11 cellular contexts compared by ENCODE assay signal in genomic region chr19:16071072-16071691, GRCh38. TPM values are rescaled to one million over a fixed set of nuclear protein-coding genes. Genes with fewer than 3 reads are reported as not detected.
DNase-seq lines count a peak whose midpoint lies in the region; ATAC-seq, FAIRE-seq and TF ChIP-seq lines count a peak whose summit lies in the region.
"Had no signal": no experiment of that assay in that cellular context is flagged by ENCODE, and none has a peak within 500 bp of the region (broad histone marks: within the 10 kb centered on the region; RNA-seq: fewer than 3 reads in every experiment).

No MANE protein-coding gene starts in this region.

- BruUV-seq in Calu3 (replicated peaks; lab: Mats Ljungman, UMichigan) = no TSS peak

- H3K27me3 ChIP-seq in CD8-positive, alpha-beta T cell (ENCODE audit: insufficient read depth, low read length) = no peaks in the 10 kb centered on the region
- H3K27me3 ChIP-seq in Peyer's patch (no peaks in the 10 kb centered on the region), keratinocyte (ENCODE audit: control insufficient read depth, extremely low read depth, insufficient read depth, low read length) (no peaks in the 10 kb centered on the region), skeletal muscle tissue (ENCODE audit: control insufficient read depth in 3 of 3, insufficient read depth in 3 of 3, low read length in 3 of 3) (peaks cover 0 to 18% (median 16%) of the 10 kb centered on the region in 3 donors)

- DNase-seq in CD8-positive, alpha-beta T cell = no peak
- DNase-seq in Peyer's patch (no peak), keratinocyte (ENCODE audit: low read depth, low spot score) (no peak), Calu3 (no peak), NOMO-1 treated with DMSO at 0.1 percent for 48 hours (lab: John Stamatoyannopoulos, UW; ENCODE audit: unreplicated experiment) (no peak), mesenteric fat pad (ENCODE audit: low spot score) (no peak), erythroblast (lab: John Stamatoyannopoulos, UW) (no peak)
- DNase-seq: Caco-2, NCI-H524 treated with DMSO at 0.1 percent for 48 hours, nucleus accumbens had no signal

- peaks cover 69% of the 10 kb centered on the region for H3K4me1 ChIP-seq in CD8-positive, alpha-beta T cell (ENCODE audit: insufficient read depth, low read length)
- H3K4me1 ChIP-seq in Peyer's patch (peaks cover 12 to 48% (median 15%) of the 10 kb centered on the region in 4 donors), keratinocyte (ENCODE audit: control insufficient read depth, extremely low read depth, insufficient read depth, low read length) (peaks cover 33% of the 10 kb centered on the region), skeletal muscle tissue (ENCODE audit: control insufficient read depth in 3 of 3, insufficient read depth in 3 of 3, low read length in 3 of 3) (peaks cover 0 to 15% (median 11%) of the 10 kb centered on the region in 3 donors)

- H4K20me1 ChIP-seq in keratinocyte (ENCODE audit: control insufficient read depth, extremely low read depth, insufficient read depth, low read length) = peaks cover 2% of the 10 kb centered on the region

- POLR2A ChIA-PET in CD8-positive, alpha-beta T cell (lab: Charles Lee) = interaction anchor here (1.0 to 1.8 kb wide), 12 partner anchors 8 to 259 kb away, joined by 3 to 21 read pairs (median 4); partner anchors contain the start of genes HSH2D, KLF2 and RAB8A

- H3K79me2 ChIP-seq in keratinocyte (ENCODE audit: control insufficient read depth, insufficient read depth, low read length) = peaks cover 32% of the 10 kb centered on the region

- H3K27ac Mint-ChIP-seq in CD8-positive, alpha-beta T cell = no peak overlapping the region
- H3K27ac Mint-ChIP-seq in Calu3 (ENCODE audit: unreplicated experiment) = no peak overlapping the region

- TF ChIP-seq POLR2A in Peyer's patch (IDR thresholded peaks at IDR 0.05) = no peak
- no peak for TF ChIP-seq POLR2A in erythroblast (IDR thresholded peaks at IDR 0.05; ENCODE audit: low read length)

- TF ChIP-seq CTCF in CD8-positive, alpha-beta T cell (IDR thresholded peaks at IDR 0.05) = no peak
- TF ChIP-seq CTCF in Peyer's patch (IDR thresholded peaks at IDR 0.05) (no peak), keratinocyte (optimal IDR thresholded peaks at IDR 0.05 in 1 of 3, IDR thresholded peaks at IDR 0.05 in 1 of 3, conservative IDR thresholded peaks at IDR 0.05 in 1 of 3; ENCODE audit: extremely low read depth in 1 of 3, insufficient read depth in 2 of 3, low read length in 3 of 3) (no peak), Calu3 (IDR thresholded peaks at IDR 0.05; ENCODE audit: unreplicated experiment) (no peak)

- H3K9me3 Mint-ChIP-seq in CD8-positive, alpha-beta T cell = no peaks in the 10 kb centered on the region
- H3K9me3 Mint-ChIP-seq in Calu3 (ENCODE audit: low read depth, unreplicated experiment) = no peaks in the 10 kb centered on the region

- intact Hi-C loops in CD8-positive, alpha-beta T cell (cut with DNase I, micrococcal nuclease) = loop anchor here in 1 of 2 experiments (5.0 kb wide), 1 partner anchor 251 kb away; the partner anchor contains the start of gene KLF2
- intact Hi-C loops in Calu3 (cut with micrococcal nuclease; ENCODE audit: unreplicated experiment) = no loop called here

- H3K4me3 ChIP-seq in CD8-positive, alpha-beta T cell (ENCODE audit: low read depth, low read length) = no peak overlapping the region
- H3K4me3 ChIP-seq in Peyer's patch = peak overlapping the region in 1 of 4 donors; percentile 6
- H3K4me3 ChIP-seq in keratinocyte (ENCODE audit: control insufficient read depth in 2 of 3, extremely low read depth in 1 of 3, insufficient read depth in 2 of 3, low read depth in 1 of 3, low read length in 3 of 3) = no peak overlapping the region
- no peak overlapping the region for H3K4me3 ChIP-seq in skeletal muscle tissue (ENCODE audit: low read length in 3 of 3)

- dilution Hi-C loops in keratinocyte (cut with MboI; ENCODE audit: extremely low pct_ligation_motif_present, low sequenced_read_pairs) = no loop called here

- no peak for ATAC-seq in CD8-positive, alpha-beta T cell

- peaks cover 4% of the 10 kb centered on the region for H3K9me1 ChIP-seq in keratinocyte (ENCODE audit: control insufficient read depth, extremely low read depth, insufficient read depth, low read length)

- FAIRE-seq in keratinocyte (lab: Jason Lieb, UNC) = no peak

- no peaks in the 10 kb centered on the region for H3K36me3 ChIP-seq in CD8-positive, alpha-beta T cell (ENCODE audit: insufficient read depth, low read length)
- no peaks in the 10 kb centered on the region for H3K36me3 ChIP-seq in Peyer's patch
- peaks cover 13 to 17% of the 10 kb centered on the region in 2 experiments for H3K36me3 ChIP-seq in keratinocyte (ENCODE audit: control insufficient read depth in 2 of 2, extremely low read depth in 1 of 2, insufficient read depth in 2 of 2, low read length in 2 of 2)
- H3K36me3 ChIP-seq in skeletal muscle tissue (ENCODE audit: control insufficient read depth in 3 of 3, insufficient read depth in 3 of 3, low read length in 3 of 3) = no peaks in the 10 kb centered on the region

- H3K27ac ChIP-seq in CD8-positive, alpha-beta T cell (ENCODE audit: low read depth, low read length) = peak overlapping the region; percentile 82
- H3K27ac ChIP-seq in Peyer's patch (peak overlapping the region; percentile 86 to 96 (median 94)), keratinocyte (ENCODE audit: control insufficient read depth, insufficient read depth, low read length) (peak overlapping the region; percentile 51), skeletal muscle tissue (ENCODE audit: low read depth, low read length) (peak overlapping the region; percentile 74)

- H3K4me2 ChIP-seq in keratinocyte (ENCODE audit: control insufficient read depth, extremely low read depth, insufficient read depth, low read depth, low read length) = peak overlapping the region; percentile 98

- no peaks in the 10 kb centered on the region for H3K9me3 ChIP-seq in CD8-positive, alpha-beta T cell (ENCODE audit: low read length)
- H3K9me3 ChIP-seq in Peyer's patch (no peaks in the 10 kb centered on the region), keratinocyte (ENCODE audit: control insufficient read depth, low read depth, low read length) (no peaks in the 10 kb centered on the region), skeletal muscle tissue (ENCODE audit: control insufficient read depth in 3 of 3, low read length in 3 of 3) (no peaks in the 10 kb centered on the region)
- H3K9me3 ChIP-seq: Caco-2 had no signal

- no peak overlapping the region for H3K9ac ChIP-seq in keratinocyte (ENCODE audit: control insufficient read depth, extremely low read depth, insufficient read depth, low read length)
- H3K9ac ChIP-seq in skeletal muscle tissue (ENCODE audit: low read depth in 1 of 3, low read length in 3 of 3) = peak overlapping the region in 1 of 3 donors; percentile 33

- H3K36me3 Mint-ChIP-seq in CD8-positive, alpha-beta T cell = no peaks in the 10 kb centered on the region
- peaks cover 33% of the 10 kb centered on the region for H3K36me3 Mint-ChIP-seq in Calu3 (ENCODE audit: insufficient read depth, unreplicated experiment)

- H2AFZ ChIP-seq in keratinocyte (ENCODE audit: control insufficient read depth, low read length) = no peak overlapping the region

- no peaks in the 10 kb centered on the region for H3K27me3 Mint-ChIP-seq in CD8-positive, alpha-beta T cell (ENCODE audit: low read depth)
- no peaks in the 10 kb centered on the region for H3K27me3 Mint-ChIP-seq in Calu3 (ENCODE audit: unreplicated experiment)

- CTCF ChIA-PET in CD8-positive, alpha-beta T cell (lab: Charles Lee) = interaction anchor here (0.7 to 8.7 kb wide), 14 partner anchors 7 to 113 kb away, joined by 3 to 80 read pairs (median 5); no protein-coding TSS in a partner anchor
- CTCF ChIA-PET in Calu3 (lab: Charles Lee) = interaction anchor here (0.6 to 1.4 kb wide), 7 partner anchors 14 to 127 kb away, joined by 3 to 11 read pairs (median 4); partner anchors contain the start of genes AP1M1, FAM32A and RAB8A

- H3K4me3 Mint-ChIP-seq in CD8-positive, alpha-beta T cell = no peak overlapping the region
- H3K4me3 Mint-ChIP-seq in Calu3 (ENCODE audit: low read depth, unreplicated experiment) = no peak overlapping the region

- peaks cover 44% of the 10 kb centered on the region for H3K4me1 Mint-ChIP-seq in CD8-positive, alpha-beta T cell (ENCODE audit: low read depth)
- H3K4me1 Mint-ChIP-seq in Calu3 (ENCODE audit: low read depth, unreplicated experiment) = peaks cover 6% of the 10 kb centered on the region

RNA-seq across cellular contexts. Expression of gene TPM4, which starts 5.1 kb away (rescaled TPM):
- total RNA-seq in CD8-positive, alpha-beta T cell = 100 to 1,000 TPM; 187 to 199 TPM
- total RNA-seq in Peyer's patch = 100 to 1,000 TPM; 125 to 423 (median 139) TPM
- polyA plus RNA-seq in keratinocyte = 489 to 646 TPM (median 581 TPM) in 3 replicates
- 905 TPM for polyA plus RNA-seq in keratinocyte (2011; ENCODE audit: low read depth)
- 586 and 787 TPM in 2 replicates for polyA plus RNA-seq in keratinocyte (2011; cell fraction: cytosol; rRNA removed)
- 358 and 397 TPM in 2 replicates for polyA plus RNA-seq in keratinocyte (2011; cell fraction: nucleus; rRNA removed)
- 305 and 592 TPM in 2 replicates for polyA plus RNA-seq in keratinocyte (2012; ENCODE audit: low replicate concordance)
- 93.6 to 294 TPM (median 216 TPM) in 3 replicates for polyA minus RNA-seq in keratinocyte
- polyA minus RNA-seq in keratinocyte (2011; cell fraction: cytosol; rRNA and poly(A)+ RNA removed) = 587 TPM
- 114 and 189 TPM in 2 replicates for polyA minus RNA-seq in keratinocyte (2011; cell fraction: nucleus; rRNA and poly(A)+ RNA removed)
- total RNA-seq in skeletal muscle tissue = 122 TPM
- 219 and 224 TPM in 2 replicates for total RNA-seq in Calu3 (2022)
- 385 TPM for total RNA-seq in mesenteric fat pad

RNA-seq across cellular contexts. Expression of gene RAB8A, which starts 40.5 kb away (rescaled TPM):
- 10 to 100 TPM; 79.1 to 88.4 TPM for total RNA-seq in CD8-positive, alpha-beta T cell
- total RNA-seq in Peyer's patch (100 to 1,000 TPM in 2 of 4 donors, 10 to 100 TPM in 2; 53.6 to 138 (median 113) TPM), skeletal muscle tissue (31.3 TPM), Calu3 (2022) (76.6 and 77.3 TPM in 2 replicates), mesenteric fat pad (51.4 TPM)
- 64.4 to 116 TPM (median 95.1 TPM) in 3 replicates for polyA plus RNA-seq in keratinocyte
- 127 TPM for polyA plus RNA-seq in keratinocyte (2011; ENCODE audit: low read depth)
- polyA plus RNA-seq in keratinocyte (2011; cell fraction: cytosol; rRNA removed) = 60.3 and 65.6 TPM in 2 replicates
- polyA plus RNA-seq in keratinocyte (2011; cell fraction: nucleus; rRNA removed) = 44.1 and 44.4 TPM in 2 replicates
- polyA plus RNA-seq in keratinocyte (2012; ENCODE audit: low replicate concordance) = 41.8 and 125 TPM in 2 replicates
- 73.1 to 162 TPM (median 128 TPM) in 3 replicates for polyA minus RNA-seq in keratinocyte
- polyA minus RNA-seq in keratinocyte (2011; cell fraction: cytosol; rRNA and poly(A)+ RNA removed) = 99.2 TPM
- 27.9 and 71.5 TPM in 2 replicates for polyA minus RNA-seq in keratinocyte (2011; cell fraction: nucleus; rRNA and poly(A)+ RNA removed)
